12 cellular contexts compared by ENCODE assay signal in the genomic region with DNA sequence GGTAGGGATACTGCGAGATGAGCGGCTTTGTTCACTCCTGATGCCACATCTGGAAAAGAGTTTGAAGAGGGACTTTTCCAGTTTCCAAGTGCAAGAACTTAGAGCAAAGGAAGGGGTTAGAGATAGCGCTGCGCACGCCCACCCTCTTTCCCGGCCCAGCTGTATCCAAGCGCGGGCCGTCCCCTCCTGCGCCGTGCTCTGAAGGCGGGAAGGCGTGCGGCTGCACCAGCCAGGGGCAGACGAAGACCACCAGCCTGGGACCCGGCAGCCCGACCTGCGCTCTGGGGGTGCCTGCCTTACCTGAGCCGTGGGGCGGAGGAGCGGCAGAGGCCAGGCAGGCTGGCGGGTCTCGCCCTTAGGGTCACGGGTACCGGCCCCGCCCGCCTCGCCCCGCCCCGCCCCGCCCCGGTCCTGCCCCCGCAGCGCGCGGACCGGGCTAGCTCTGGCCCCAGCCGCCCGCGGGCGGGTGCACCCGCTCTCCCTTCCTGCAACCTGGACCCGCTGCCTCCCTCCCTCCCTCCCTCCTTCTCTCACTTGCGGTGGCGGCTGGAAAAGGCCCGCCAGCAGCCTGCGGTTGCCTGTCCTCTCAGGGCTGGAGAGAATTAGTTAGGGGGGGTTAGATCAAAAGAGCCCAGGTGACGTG. TPM values are rescaled to one million over a fixed set of nuclear protein-coding genes. Genes with fewer than 3 reads are reported as not detected.
A peak's percentile ranks its signal among the peaks of the same experiment; 100 is the strongest.
DNase-seq lines count a peak whose midpoint lies in the region; ATAC-seq and TF ChIP-seq lines count a peak whose summit lies in the region.
"Had no signal": no experiment of that assay in that cellular context is flagged by ENCODE, and none has a peak within 500 bp of the region (broad histone marks: within the 10 kb centered on the region; RNA-seq: fewer than 3 reads in every experiment).

A gene (minus strand): TSS at position 331 of the 643 bp plus-strand sequence. CDS start 26,514 bp downstream, outside the sequence.

- DNase-seq in Calu3 (peak; percentile 36), NCI-H460 (ENCODE audit: extremely low read depth, low read depth) (no peak), esophagus muscularis mucosa (ENCODE audit: extremely low spot score) (no peak), T-helper 1 cell (no peak), dermis blood vessel endothelial cell (no peak)
- DNase-seq: activated CD4-positive, alpha-beta T cell treated with anti-CD3 and anti-CD28 coated beads for 48 hours; CD4-positive, alpha-beta T cell had no signal

- H3K4me2 ChIP-seq in neural cell (ENCODE audit: low read length): no peak within 1 kb of the TSS

- no peaks in the 10 kb centered on the region for H3K9me3 Mint-ChIP-seq in Calu3 (ENCODE audit: low read depth, unreplicated experiment)

- no peak for TF ChIP-seq EP300 in esophagus muscularis mucosa (IDR thresholded peaks at IDR 0.05)
- TF ChIP-seq EP300 in neural cell (conservative IDR thresholded peaks at IDR 0.05; ENCODE audit: poor library complexity, severe bottlenecking): no peak

- no peak for TF ChIP-seq RAD21 in neural cell (conservative IDR thresholded peaks at IDR 0.05)

- H3K4me1 ChIP-seq in esophagus muscularis mucosa: peaks cover 0 to 9% (median 7%) of the 10 kb centered on the region in 4 donors

- H3K36me3 Mint-ChIP-seq in Calu3 (ENCODE audit: insufficient read depth, unreplicated experiment): peaks cover 6% of the 10 kb centered on the region

- H3K27me3 Mint-ChIP-seq in Calu3 (ENCODE audit: unreplicated experiment): no peaks in the 10 kb centered on the region

- TF ChIP-seq CTCF in Calu3 (IDR thresholded peaks at IDR 0.05; ENCODE audit: unreplicated experiment) (no peak), esophagus muscularis mucosa (IDR thresholded peaks at IDR 0.05) (no peak), neural cell (IDR thresholded peaks at IDR 0.05; ENCODE audit: poor library complexity, severe bottlenecking) (no peak)

- no peaks in the 10 kb centered on the region for H3K9me2 ChIP-seq in neural cell (ENCODE audit: insufficient read depth, low read length)

- ATAC-seq in HG03175 (IDR thresholded peaks at IDR 0.05; ENCODE audit: unreplicated experiment) (no peak), GM18868 (IDR thresholded peaks at IDR 0.05; ENCODE audit: unreplicated experiment) (no peak)
- ATAC-seq: gastroesophageal sphincter had no signal

- H3K27ac ChIP-seq in esophagus muscularis mucosa (replicated peaks in 1 of 4): no peak within 1 kb of the TSS
- H3K27ac ChIP-seq in neural cell (ENCODE audit: low read length): no peak within 1 kb of the TSS
- H3K27ac ChIP-seq: gastroesophageal sphincter had no signal

- H3K4me1 Mint-ChIP-seq in Calu3 (ENCODE audit: low read depth, unreplicated experiment): no peaks in the 10 kb centered on the region

- BruUV-seq in Calu3 (replicated peaks; lab: Mats Ljungman, UMichigan): no TSS peak

- H3K4me3 Mint-ChIP-seq in Calu3 (ENCODE audit: low read depth, unreplicated experiment): peak within 1 kb of the TSS; percentile 69
- H3K4me3 Mint-ChIP-seq: CD4-positive, alpha-beta T cell; stimulated activated naive CD8-positive, alpha-beta T cell treated with anti-CD3 and anti-CD28 coated beads, Interleukin-15, Interleukin-2, amounts not matched to agents 100 ng/mL and 50 ng/mL, for 24 hours had no signal

- no peak for TF ChIP-seq POLR2A in esophagus muscularis mucosa (IDR thresholded peaks at IDR 0.05; ENCODE audit: low read depth)

- H3F3A ChIP-seq in neural cell (ENCODE audit: insufficient read depth, low read length, poor library complexity, severe bottlenecking): no peaks in the 10 kb centered on the region

- H4K20me1 ChIP-seq in neural cell (ENCODE audit: insufficient read depth): no peaks in the 10 kb centered on the region

- no peaks in the 10 kb centered on the region for H3K36me3 ChIP-seq in esophagus muscularis mucosa
- no peaks in the 10 kb centered on the region for H3K36me3 ChIP-seq in neural cell (ENCODE audit: insufficient read depth, low read length)
- H3K36me3 ChIP-seq: gastroesophageal sphincter had no signal

- H3K9ac ChIP-seq in neural cell (ENCODE audit: low read length): no peak within 1 kb of the TSS

- no peak within 1 kb of the TSS for H2AFZ ChIP-seq in neural cell (ENCODE audit: low read depth, low read length)

- no peaks in the 10 kb centered on the region for H3K79me2 ChIP-seq in neural cell (replicated peaks; ENCODE audit: insufficient read depth, low read length)

- WGBS in esophagus muscularis mucosa: 7% methylated on average over 25 of the region's 48 CpGs

- CTCF ChIA-PET in Calu3 (lab: Charles Lee): interaction anchor here (0.7 kb wide), 2 partner anchors 31 to 518 kb away, joined by 6 to 8 read pairs; no protein-coding TSS in a partner anchor

- H3K27ac Mint-ChIP-seq in Calu3 (ENCODE audit: unreplicated experiment): no peak within 1 kb of the TSS
- H3K27ac Mint-ChIP-seq: CD4-positive, alpha-beta T cell; stimulated activated naive CD8-positive, alpha-beta T cell treated with anti-CD3 and anti-CD28 coated beads, Interleukin-15, Interleukin-2, amounts not matched to agents 100 ng/mL and 50 ng/mL, for 24 hours had no signal

- peak within 1 kb of the TSS; percentile 27 to 45 (median 34) for H3K4me3 ChIP-seq in esophagus muscularis mucosa
- H3K4me3 ChIP-seq in neural cell (ENCODE audit: low read length): peak within 1 kb of the TSS; percentile 49

- H3K27me3 ChIP-seq in esophagus muscularis mucosa (peaks cover 0 to 45% (median 7%) of the 10 kb centered on the region in 4 donors), neural cell (ENCODE audit: insufficient read depth, low read depth, low read length) (peaks cover 21% of the 10 kb centered on the region)

- intact Hi-C loops in Calu3 (cut with micrococcal nuclease; ENCODE audit: unreplicated experiment): no loop called here
- intact Hi-C loops in esophagus muscularis mucosa (cut with DNase I): no loop called here

- H3K9me3 ChIP-seq in esophagus muscularis mucosa (no peaks in the 10 kb centered on the region), neural cell (ENCODE audit: low read length) (no peaks in the 10 kb centered on the region)
- H3K9me3 ChIP-seq: gastroesophageal sphincter had no signal

TF ChIP-seq in neural cell, 6 proteins besides CTCF, POLR2A, EP300 and RAD21:
- TF ChIP-seq POLR2AphosphoS5 (IDR thresholded peaks at IDR 0.05) (no peak), MXI1 (conservative IDR thresholded peaks at IDR 0.05; ENCODE audit: poor library complexity, severe bottlenecking) (no peak), SMC3 (conservative IDR thresholded peaks at IDR 0.05; ENCODE audit: poor library complexity) (no peak), EZH2 (IDR thresholded peaks at IDR 0.05; ENCODE audit: borderline replicate concordance, insufficient read depth, low read length, poor library complexity, severe bottlenecking) (no peak), TAF1 (IDR thresholded peaks at IDR 0.05; ENCODE audit: low read depth) (no peak)
- TF ChIP-seq, protein P1, sequence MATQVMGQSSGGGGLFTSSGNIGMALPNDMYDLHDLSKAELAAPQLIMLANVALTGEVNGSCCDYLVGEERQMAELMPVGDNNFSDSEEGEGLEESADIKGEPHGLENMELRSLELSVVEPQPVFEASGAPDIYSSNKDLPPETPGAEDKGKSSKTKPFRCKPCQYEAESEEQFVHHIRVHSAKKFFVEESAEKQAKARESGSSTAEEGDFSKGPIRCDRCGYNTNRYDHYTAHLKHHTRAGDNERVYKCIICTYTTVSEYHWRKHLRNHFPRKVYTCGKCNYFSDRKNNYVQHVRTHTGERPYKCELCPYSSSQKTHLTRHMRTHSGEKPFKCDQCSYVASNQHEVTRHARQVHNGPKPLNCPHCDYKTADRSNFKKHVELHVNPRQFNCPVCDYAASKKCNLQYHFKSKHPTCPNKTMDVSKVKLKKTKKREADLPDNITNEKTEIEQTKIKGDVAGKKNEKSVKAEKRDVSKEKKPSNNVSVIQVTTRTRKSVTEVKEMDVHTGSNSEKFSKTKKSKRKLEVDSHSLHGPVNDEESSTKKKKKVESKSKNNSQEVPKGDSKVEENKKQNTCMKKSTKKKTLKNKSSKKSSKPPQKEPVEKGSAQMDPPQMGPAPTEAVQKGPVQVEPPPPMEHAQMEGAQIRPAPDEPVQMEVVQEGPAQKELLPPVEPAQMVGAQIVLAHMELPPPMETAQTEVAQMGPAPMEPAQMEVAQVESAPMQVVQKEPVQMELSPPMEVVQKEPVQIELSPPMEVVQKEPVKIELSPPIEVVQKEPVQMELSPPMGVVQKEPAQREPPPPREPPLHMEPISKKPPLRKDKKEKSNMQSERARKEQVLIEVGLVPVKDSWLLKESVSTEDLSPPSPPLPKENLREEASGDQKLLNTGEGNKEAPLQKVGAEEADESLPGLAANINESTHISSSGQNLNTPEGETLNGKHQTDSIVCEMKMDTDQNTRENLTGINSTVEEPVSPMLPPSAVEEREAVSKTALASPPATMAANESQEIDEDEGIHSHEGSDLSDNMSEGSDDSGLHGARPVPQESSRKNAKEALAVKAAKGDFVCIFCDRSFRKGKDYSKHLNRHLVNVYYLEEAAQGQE (IDR thresholded peaks at IDR 0.05; ENCODE audit: borderline replicate concordance): no peak
TF ChIP-seq in neural cell: peak in this region for 0.

RNA-seq across cellular contexts. Expression of the gene that starts here (rescaled TPM):
- 3.7 and 3.9 TPM in 2 replicates for total RNA-seq in Calu3 (2022)
- 40.3 and 40.4 TPM in 2 replicates for total RNA-seq in NCI-H460 (2014; rRNA removed; shearing (Covaris generic))
- polyA plus RNA-seq in NCI-H460 (2014; cell fraction: nucleus; rRNA removed): 19.1 and 25.4 TPM in 2 replicates
- total RNA-seq in esophagus muscularis mucosa: not detected
- polyA plus RNA-seq in neural cell: 0.05 TPM in 1 of 2 replicates, not detected in the other
- polyA minus RNA-seq in neural cell: 0.12 and 0.24 TPM in 2 replicates
- under 0.01 TPM in 1 of 2 replicates, not detected in the other for total RNA-seq in dermis blood vessel endothelial cell
- total RNA-seq: CD4-positive, alpha-beta T cell had no signal
